Comparison of ENCODE assay signal across 36 cellular contexts in genomic region chr3:127501177-127501576, GRCh38.
DNase-seq lines count a peak whose midpoint lies in the region; ATAC-seq, FAIRE-seq and TF ChIP-seq lines count a peak whose summit lies in the region.
"Had no signal": no experiment of that assay in that cellular context is flagged by ENCODE, and none has a peak within 500 bp of the region (broad histone marks: within the 10 kb centered on the region; RNA-seq: fewer than 3 reads in every experiment).

No MANE protein-coding gene starts in this region.

- H3K9me3 ChIP-seq in HepG2 (ENCODE audit: low read length) (no peaks in the 10 kb centered on the region), right lobe of liver (no peaks in the 10 kb centered on the region), HEK293 (ENCODE audit: control insufficient read depth, insufficient read depth, low read depth, low read length) (no peaks in the 10 kb centered on the region), Karpas-422 (ENCODE audit: low read length) (no peaks in the 10 kb centered on the region; the same call in 1 of the 2 replicates)
- H3K9me3 ChIP-seq: BE2C had no signal

- TF ChIP-seq POLR2A in HepG2 (IDR thresholded peaks at IDR 0.05; ENCODE audit: insufficient read depth in 1 of 2, low read depth in 2 of 2, low read length in 2 of 2) (no peak), right lobe of liver (IDR thresholded peaks at IDR 0.05) (no peak)

- H3K4me2 ChIP-seq in HepG2 (ENCODE audit: low read depth, low read length) = no peak overlapping the region
- no peak overlapping the region for H3K4me2 ChIP-seq in Karpas-422 (ENCODE audit: low read depth, low read length, poor library complexity, severe bottlenecking)
- H3K4me2 ChIP-seq: A549; BLaER1; BLaER1 treated with 17β-estradiol and CSF1 and Interleukin-3, amounts not matched to agents 10 nM and 100 nM had no signal

- no peaks in the 10 kb centered on the region for H4K20me1 ChIP-seq in HepG2 (ENCODE audit: insufficient read depth, low read length)
- no peaks in the 10 kb centered on the region for H4K20me1 ChIP-seq in Karpas-422 (ENCODE audit: insufficient read depth, low read depth, low read length)
- H4K20me1 ChIP-seq: BLaER1; BLaER1 treated with 17β-estradiol and CSF1 and Interleukin-3, amounts not matched to agents 10 nM and 100 nM had no signal

- H3K27me3 ChIP-seq in HepG2 (ENCODE audit: control insufficient read depth in 1 of 2, insufficient read depth in 2 of 2, low read length in 2 of 2) = peaks cover 1 to 4% of the 10 kb centered on the region in 2 experiments; a peak in 2 of 5 replicates
- no peaks in the 10 kb centered on the region for H3K27me3 ChIP-seq in right lobe of liver
- H3K27me3 ChIP-seq in Karpas-422 (ENCODE audit: low read length) = peaks cover 5% of the 10 kb centered on the region; the same call in 1 of the 2 replicates
- H3K27me3 ChIP-seq: BE2C; BLaER1; BLaER1 treated with 17β-estradiol and CSF1 and Interleukin-3, amounts not matched to agents 10 nM and 100 nM had no signal

- H3K36me3 Mint-ChIP-seq in WTC11 = peaks cover 20% of the 10 kb centered on the region
- H3K36me3 Mint-ChIP-seq in activated T-helper 17 cell treated with anti-CD3 and anti-CD28 coated beads, Interleukin-2, amount 50 U/mL, for 72 hours (ENCODE audit: low read depth) = no peaks in the 10 kb centered on the region
- H3K36me3 Mint-ChIP-seq: CD14-positive monocyte had no signal

- FAIRE-seq in HepG2 (lab: Jason Lieb, UNC) = no peak
- FAIRE-seq: A549, D721Med had no signal

- H3K36me3 ChIP-seq in HepG2 (replicated peaks in 1 of 2; ENCODE audit: control insufficient read depth in 1 of 2, insufficient read depth in 2 of 2, low read length in 2 of 2) (no peaks in the 10 kb centered on the region), right lobe of liver (no peaks in the 10 kb centered on the region), HEK293 (ENCODE audit: control insufficient read depth in 2 of 2, insufficient read depth in 1 of 2, low read length in 2 of 2) (no peaks in the 10 kb centered on the region), Karpas-422 (ENCODE audit: insufficient read depth, low read length) (no peaks in the 10 kb centered on the region; the same call in 1 of the 2 replicates)
- H3K36me3 ChIP-seq: BE2C; BLaER1; BLaER1 treated with 17β-estradiol and CSF1 and Interleukin-3, amounts not matched to agents 10 nM and 100 nM had no signal

- H3K9me3 Mint-ChIP-seq in WTC11 = peaks cover 55% of the 10 kb centered on the region
- peaks cover 10% of the 10 kb centered on the region for H3K9me3 Mint-ChIP-seq in activated T-helper 17 cell treated with anti-CD3 and anti-CD28 coated beads, Interleukin-2, amount 50 U/mL, for 72 hours

- ATAC-seq in HepG2 = no peak
- no peak for ATAC-seq in right lobe of liver
- no peak for ATAC-seq in WTC11
- ATAC-seq in activated T-helper 17 cell treated with anti-CD3 and anti-CD28 coated beads, Interleukin-2, amount 50 U/mL, for 72 hours (replicated peaks) = no peak
- ATAC-seq: A549; CD8-positive, alpha-beta T cell had no signal

- H3K4me1 ChIP-seq in HepG2 (ENCODE audit: insufficient read depth, low read length) = no peaks in the 10 kb centered on the region
- no peaks in the 10 kb centered on the region for H3K4me1 ChIP-seq in right lobe of liver
- no peaks in the 10 kb centered on the region for H3K4me1 ChIP-seq in HEK293 (ENCODE audit: control insufficient read depth, insufficient read depth, low read length)
- H3K4me1 ChIP-seq in Karpas-422 (ENCODE audit: low read length) = no peaks in the 10 kb centered on the region
- H3K4me1 ChIP-seq: A549; BE2C; BLaER1; BLaER1 treated with 17β-estradiol and CSF1 and Interleukin-3, amounts not matched to agents 10 nM and 100 nM; Caco-2 had no signal

- H3K27ac ChIP-seq in HepG2 (ENCODE audit: extremely low read length, insufficient read depth, low read length) (no peak overlapping the region), right lobe of liver (no peak overlapping the region), HEK293 (ENCODE audit: extremely low read depth, low read depth, low read length) (no peak overlapping the region), Karpas-422 (ENCODE audit: low read length) (no peak overlapping the region)
- H3K27ac ChIP-seq: 22Rv1; A549; BLaER1; BLaER1 treated with 17β-estradiol and CSF1 and Interleukin-3, amounts not matched to agents 10 nM and 100 nM; C4-2B had no signal

- H2AFZ ChIP-seq in HepG2 (ENCODE audit: low read length) = no peak overlapping the region
- no peak overlapping the region for H2AFZ ChIP-seq in Karpas-422 (ENCODE audit: low read length)

- no peaks in the 10 kb centered on the region for H3K4me1 Mint-ChIP-seq in WTC11
- no peaks in the 10 kb centered on the region for H3K4me1 Mint-ChIP-seq in activated T-helper 17 cell treated with anti-CD3 and anti-CD28 coated beads, Interleukin-2, amount 50 U/mL, for 72 hours
- H3K4me1 Mint-ChIP-seq: B cell; CD14-positive monocyte; CD4-positive, alpha-beta memory T cell; CD4-positive, CD25-positive, alpha-beta regulatory T cell; CD8-positive, alpha-beta memory T cell had no signal

- no peak for DNase-seq in HepG2 (ENCODE audit: low spot score)
- no peak for DNase-seq in right lobe of liver
- DNase-seq in Karpas-422 = peak; percentile 37
- no peak for DNase-seq in WTC11 (ENCODE audit: low spot score)
- no peak for DNase-seq in NOMO-1 treated with dmso at 0.1 percent for 144 hours (lab: John Stamatoyannopoulos, UW; ENCODE audit: unreplicated experiment)
- no peak for DNase-seq in NCI-H748 treated with DMSO at 0.1 percent for 48 hours (lab: John Stamatoyannopoulos, UW)
- DNase-seq: 8988T; ACHN; AML-193; BE2C; C1 segment of cervical spinal cord; Caco-2; Calu3; CD4-positive, alpha-beta memory T cell; CD4-positive, alpha-beta T cell; CD4-positive, CD25-positive, alpha-beta regulatory T cell; CD8-positive, alpha-beta memory T cell; CD8-positive, alpha-beta T cell; COR-L47; DMS 273 treated with DMSO at 0.1 percent for 48 hours; DMS153; DMS53; DMS79; DMS79 treated with DMSO at 0.1 percent for 48 hours; DND-41; EL had no signal

- H3K79me2 ChIP-seq in HepG2 (ENCODE audit: insufficient read depth, low read length) = no peaks in the 10 kb centered on the region
- no peaks in the 10 kb centered on the region for H3K79me2 ChIP-seq in Karpas-422 (ENCODE audit: low read length)

- POLR2A ChIA-PET in HepG2 (lab: Yijun Ruan, JAX) (no interaction called here), HEK293 (lab: Yijun Ruan, JAX) (no interaction called here), WTC11 (lab: Charles Lee) (no interaction called here)

- TF ChIP-seq EP300 in HepG2 (IDR thresholded peaks at IDR 0.05; ENCODE audit: low read depth in 2 of 2, low read length in 2 of 2) (no peak), HepG2 (CRISPR knock-in tag; IDR thresholded peaks at IDR 0.05; ENCODE audit: borderline replicate concordance) (no peak)

- no peaks in the 10 kb centered on the region; the same call in 1 of the 2 replicates for H3K9me2 ChIP-seq in Karpas-422 (replicated peaks; ENCODE audit: insufficient read depth, low read length)

- CTCF ChIA-PET in HepG2 (lab: Yijun Ruan, JAX; ENCODE audit: low intra/inter-chr PET ratio, low total read pairs) = no interaction called here
- CTCF ChIA-PET in HEK293 (lab: Yijun Ruan, JAX) = interaction anchor here (0.6 to 1.2 kb wide), 2 partner anchors 27 to 1435 kb away, joined by 3 read pairs; no protein-coding TSS in a partner anchor
- CTCF ChIA-PET in WTC11 (lab: Charles Lee) = no interaction called here

- no peak overlapping the region for H3K9ac ChIP-seq in HepG2 (ENCODE audit: insufficient read depth, low read depth, low read length)
- H3K9ac ChIP-seq in Karpas-422 (ENCODE audit: low read length) = no peak overlapping the region
- H3K9ac ChIP-seq: BLaER1; BLaER1 treated with 17β-estradiol and CSF1 and Interleukin-3, amounts not matched to agents 10 nM and 100 nM had no signal

- TF ChIP-seq CTCF in HepG2 (CRISPR knock-in tag; IDR thresholded peaks at IDR 0.05) (no peak), right lobe of liver (IDR thresholded peaks at IDR 0.05) (no peak), HEK293 (tag by site-specific recombination; IDR thresholded peaks at IDR 0.05) (no peak), WTC11 (IDR thresholded peaks at IDR 0.05) (no peak)

- H3K27ac Mint-ChIP-seq in WTC11 = no peak overlapping the region
- H3K27ac Mint-ChIP-seq in activated T-helper 17 cell treated with anti-CD3 and anti-CD28 coated beads, Interleukin-2, amount 50 U/mL, for 72 hours = no peak overlapping the region
- H3K27ac Mint-ChIP-seq: B cell; CD14-positive monocyte; CD4-positive, alpha-beta memory T cell; CD4-positive, alpha-beta T cell; CD4-positive, CD25-positive, alpha-beta regulatory T cell; CD8-positive, alpha-beta memory T cell; CD8-positive, alpha-beta T cell had no signal

- in situ Hi-C loops in HepG2 (cut with HindIII; ENCODE audit: extremely low pct_ligation_motif_present, low pct_unique_long_range_greater_than_20kb) = no loop called here

- WGBS in HepG2 (ENCODE audit: low lambda C conversion rate) = 0% methylated on average over 1 of the region's 1 CpG
- WGBS in right lobe of liver (ENCODE audit: insufficient coverage, low coverage, low lambda C conversion rate, missing lambda C conversion rate) = 75% methylated on average over 1 of the region's 1 CpG

- intact Hi-C loops in HepG2 (cut with micrococcal nuclease; ENCODE audit: unreplicated experiment) = no loop called here
- intact Hi-C loops in right lobe of liver (cut with DNase I) = no loop called here

- H3K4me3 ChIP-seq in HepG2 (replicated peaks in 1 of 3; ENCODE audit: insufficient read depth in 1 of 3, low read depth in 2 of 3, low read length in 3 of 3) (no peak overlapping the region), right lobe of liver (no peak overlapping the region), HEK293 (ENCODE audit: low read depth, low read length) (no peak overlapping the region), Karpas-422 (ENCODE audit: low read length) (no peak overlapping the region)
- H3K4me3 ChIP-seq: A549; BLaER1; BLaER1 treated with 17β-estradiol and CSF1 and Interleukin-3, amounts not matched to agents 10 nM and 100 nM had no signal

- BruUV-seq in HepG2 (replicated peaks; lab: Mats Ljungman, UMichigan) = no TSS peak

- no peak overlapping the region for H3K4me3 Mint-ChIP-seq in WTC11
- no peak overlapping the region for H3K4me3 Mint-ChIP-seq in activated T-helper 17 cell treated with anti-CD3 and anti-CD28 coated beads, Interleukin-2, amount 50 U/mL, for 72 hours
- H3K4me3 Mint-ChIP-seq: B cell; CD14-positive monocyte; CD4-positive, alpha-beta memory T cell; CD4-positive, alpha-beta T cell; CD4-positive, CD25-positive, alpha-beta regulatory T cell; CD8-positive, alpha-beta memory T cell; CD8-positive, alpha-beta T cell had no signal

- H3K27me3 Mint-ChIP-seq in WTC11 (ENCODE audit: low read depth) = peaks cover 7% of the 10 kb centered on the region
- H3K27me3 Mint-ChIP-seq in activated T-helper 17 cell treated with anti-CD3 and anti-CD28 coated beads, Interleukin-2, amount 50 U/mL, for 72 hours = peaks cover 26% of the 10 kb centered on the region

- no peak for TF ChIP-seq RAD21 in HepG2 (CRISPR knock-in tag; IDR thresholded peaks at IDR 0.05)

TF ChIP-seq in HepG2, 621 proteins besides CTCF, POLR2A, EP300 and RAD21 (continues in another document):
- TF ChIP-seq YY1 (IDR thresholded peaks at IDR 0.05; ENCODE audit: insufficient read depth, insufficient replicate concordance, low read depth, low read length) = no peak

TF ChIP-seq in HEK293, 187 proteins besides CTCF, POLR2A, EP300 and RAD21 (continues in another document):
- no peak for TF ChIP-seq ZNF174 (tag by site-specific recombination; IDR thresholded peaks at IDR 0.05)

Comparison
In these comparisons a context has a peak if more than half of its experiments do, and no peak if none do; other contexts are left out.
1. Of the 63 proteins assayed by ChIP-seq in both HepG2 and HEK293: peak only in HepG2: none; only in HEK293: SETDB1; in both: none; in neither: 62.